Comparison of ENCODE assay signal across 20 cellular contexts in genomic region chr3:105899528-105899927, GRCh38. TPM values are rescaled to one million over a fixed set of nuclear protein-coding genes. Genes with fewer than 3 reads are reported as not detected.
DNase-seq lines count a peak whose midpoint lies in the region; ATAC-seq and TF ChIP-seq lines count a peak whose summit lies in the region.
"Had no signal": no experiment of that assay in that cellular context is flagged by ENCODE, and none has a peak within 500 bp of the region (broad histone marks: within the 10 kb centered on the region; RNA-seq: fewer than 3 reads in every experiment).

No MANE protein-coding gene starts in this region.

- H3K27me3 ChIP-seq in SK-N-SH (ENCODE audit: insufficient read depth) (no peaks in the 10 kb centered on the region), smooth muscle cell (ENCODE audit: low read depth) (no peaks in the 10 kb centered on the region)
- H3K27me3 ChIP-seq: cardiac muscle cell, upper lobe of right lung had no signal

- H3K4me2 ChIP-seq in SK-N-SH = no peak overlapping the region
- H3K4me2 ChIP-seq in smooth muscle cell = peak overlapping the region; percentile 55
- H3K4me2 ChIP-seq: GM23338 had no signal

- peaks cover 6% of the 10 kb centered on the region for H3F3A ChIP-seq in SK-N-SH (replicated peaks; ENCODE audit: insufficient read depth)
- no peaks in the 10 kb centered on the region for H3F3A ChIP-seq in smooth muscle cell (ENCODE audit: low read depth)

- no peak for TF ChIP-seq CTCF in SK-N-SH (IDR thresholded peaks at IDR 0.05)
- no peak for TF ChIP-seq CTCF in fibroblast of villous mesenchyme (IDR thresholded peaks at IDR 0.05; ENCODE audit: insufficient read depth, low read depth, low read length)
- no peak for TF ChIP-seq CTCF in smooth muscle cell (IDR thresholded peaks at IDR 0.05; ENCODE audit: borderline replicate concordance, insufficient read depth, poor library complexity, severe bottlenecking)

- ATAC-seq in SK-N-SH treated with all-trans-retinoic acid at 6 μM for 48 hours = no peak
- ATAC-seq: GM23338; right cardiac atrium; stimulated activated effector memory CD8-positive, alpha-beta T cell treated with anti-CD3 and anti-CD28 coated beads, Interleukin-12 subunit alpha, Interleukin-12 subunit beta, amount 100 ng/mL, for 72 hours; upper lobe of right lung had no signal

- WGBS in SK-N-SH (ENCODE audit: low lambda C conversion rate) = 21% methylated on average over 2 of the region's 2 CpGs
- WGBS in smooth muscle cell (ENCODE audit: low lambda C conversion rate) = 0% methylated on average over 2 of the region's 2 CpGs

- H4K20me1 ChIP-seq in SK-N-SH (ENCODE audit: insufficient read depth) = no peaks in the 10 kb centered on the region
- no peaks in the 10 kb centered on the region for H4K20me1 ChIP-seq in smooth muscle cell (ENCODE audit: low read depth)

- H3K4me1 ChIP-seq in SK-N-SH (ENCODE audit: control insufficient read depth in 1 of 2, insufficient read depth in 2 of 2, low read depth in 1 of 2, low read length in 1 of 2) = no peaks in the 10 kb centered on the region; a peak in 1 of 4 replicates
- H3K4me1 ChIP-seq in smooth muscle cell (ENCODE audit: low read depth) = no peaks in the 10 kb centered on the region
- H3K4me1 ChIP-seq: upper lobe of right lung had no signal

- no peak for TF ChIP-seq EP300 in SK-N-SH (IDR thresholded peaks at IDR 0.05; ENCODE audit: borderline replicate concordance in 1 of 2, low read depth in 1 of 2, low read length in 1 of 2)

- H3K9me3 ChIP-seq in SK-N-SH (no peaks in the 10 kb centered on the region), smooth muscle cell (replicated peaks; ENCODE audit: low read depth) (no peaks in the 10 kb centered on the region)
- H3K9me3 ChIP-seq: upper lobe of right lung had no signal

- H3K4me3 ChIP-seq in SK-N-SH (ENCODE audit: low read depth in 2 of 2, low read length in 1 of 2) = no peak overlapping the region
- no peak overlapping the region for H3K4me3 ChIP-seq in fibroblast of villous mesenchyme (ENCODE audit: low read depth, low read length)
- H3K4me3 ChIP-seq in smooth muscle cell = no peak overlapping the region
- H3K4me3 ChIP-seq: cardiac muscle cell, GM23338, upper lobe of right lung had no signal

- CTCF ChIA-PET in SK-N-SH (lab: Yijun Ruan, JAX) = no interaction called here

- H2AFZ ChIP-seq in SK-N-SH (ENCODE audit: low read depth) (peak overlapping the region; percentile 45; the same call in 1 of the 2 replicates), smooth muscle cell (ENCODE audit: low read depth) (peak overlapping the region; percentile 60)
- H2AFZ ChIP-seq: GM23338 had no signal

- H3K36me3 ChIP-seq in SK-N-SH (replicated peaks in 1 of 2; ENCODE audit: control insufficient read depth in 1 of 2, insufficient read depth in 2 of 2, low read length in 1 of 2) (no peaks in the 10 kb centered on the region), smooth muscle cell (ENCODE audit: low read depth) (no peaks in the 10 kb centered on the region)
- H3K36me3 ChIP-seq: cardiac muscle cell, upper lobe of right lung had no signal

- no peak for TF ChIP-seq RAD21 in SK-N-SH (IDR thresholded peaks at IDR 0.05; ENCODE audit: low read length)

- H3K79me2 ChIP-seq in SK-N-SH (ENCODE audit: insufficient read depth) = no peaks in the 10 kb centered on the region
- H3K79me2 ChIP-seq in smooth muscle cell (ENCODE audit: low read depth) = no peaks in the 10 kb centered on the region

- POLR2A ChIA-PET in SK-N-SH (lab: Yijun Ruan, JAX) = no interaction called here

- H3K9me2 ChIP-seq in SK-N-SH = no peaks in the 10 kb centered on the region

- H3K9ac ChIP-seq in SK-N-SH = no peak overlapping the region
- no peak overlapping the region for H3K9ac ChIP-seq in smooth muscle cell (ENCODE audit: low read depth)

- DNase-seq in SK-N-SH = no peak
- peak; percentile 84 for DNase-seq in amniotic epithelial cell (ENCODE audit: low read depth)
- peak; percentile 84 for DNase-seq in fibroblast of villous mesenchyme (ENCODE audit: low read depth)
- no peak for DNase-seq in smooth muscle cell (lab: John Stamatoyannopoulos, UW; ENCODE audit: unreplicated experiment)
- DNase-seq in NCI-H526 (lab: John Stamatoyannopoulos, UW) = no peak
- DNase-seq in NCI-H82 (lab: John Stamatoyannopoulos, UW) = no peak
- DNase-seq in C1 segment of cervical spinal cord (lab: John Stamatoyannopoulos, UW) = no peak
- DNase-seq: activated CD4-positive, CD25-positive, alpha-beta regulatory T cell; activated naive CD4-positive, alpha-beta T cell treated with anti-CD3 and anti-CD28 coated beads, Interleukin-2, amount 50 U/mL, for 16 hours; KBM-7; NCI-H1436 treated with DMSO at 0.1 percent for 48 hours; NCI-H345; right cardiac atrium; stimulated activated CD4-positive, alpha-beta T cell treated with anti-CD3 and anti-CD28 coated beads, Interleukin-4, amount 100 ng/mL, for 4 hours; T-helper 1 cell; upper lobe of right lung had no signal

- H3K27ac ChIP-seq in SK-N-SH (ENCODE audit: low read depth in 2 of 2, low read length in 1 of 2) (no peak overlapping the region), smooth muscle cell (ENCODE audit: low read depth) (peak overlapping the region; percentile 69)
- H3K27ac ChIP-seq: cardiac muscle cell, upper lobe of right lung had no signal

TF ChIP-seq in SK-N-SH, 30 proteins besides CTCF, POLR2A, EP300 and RAD21:
- TF ChIP-seq ELF1 (IDR thresholded peaks at IDR 0.05) (no peak), FOSL2 (IDR thresholded peaks at IDR 0.05; ENCODE audit: borderline replicate concordance, low read depth) (0 out of 2 replicates have a peak, but pooled peaks have one; percentile 7), FOXM1 (IDR thresholded peaks at IDR 0.05; ENCODE audit: low read depth) (no peak), JUND (IDR thresholded peaks at IDR 0.05) (no peak), MXI1 (IDR thresholded peaks at IDR 0.05; ENCODE audit: low read depth, low read length) (no peak), TCF12 (IDR thresholded peaks at IDR 0.05) (no peak), SMC3 (IDR thresholded peaks at IDR 0.05; ENCODE audit: low read depth, low read length) (no peak)
TF ChIP-seq in SK-N-SH: peak in this region for 1.

TF ChIP-seq in SK-N-SH treated with all-trans-retinoic acid at 6 μM for 48 hours, 23 proteins besides CTCF, POLR2A, EP300 and RAD21 (continues in another document):
- no peak for TF ChIP-seq ZFP3 (CRISPR knock-in tag; IDR thresholded peaks at IDR 0.05)
- TF ChIP-seq, protein P1, sequence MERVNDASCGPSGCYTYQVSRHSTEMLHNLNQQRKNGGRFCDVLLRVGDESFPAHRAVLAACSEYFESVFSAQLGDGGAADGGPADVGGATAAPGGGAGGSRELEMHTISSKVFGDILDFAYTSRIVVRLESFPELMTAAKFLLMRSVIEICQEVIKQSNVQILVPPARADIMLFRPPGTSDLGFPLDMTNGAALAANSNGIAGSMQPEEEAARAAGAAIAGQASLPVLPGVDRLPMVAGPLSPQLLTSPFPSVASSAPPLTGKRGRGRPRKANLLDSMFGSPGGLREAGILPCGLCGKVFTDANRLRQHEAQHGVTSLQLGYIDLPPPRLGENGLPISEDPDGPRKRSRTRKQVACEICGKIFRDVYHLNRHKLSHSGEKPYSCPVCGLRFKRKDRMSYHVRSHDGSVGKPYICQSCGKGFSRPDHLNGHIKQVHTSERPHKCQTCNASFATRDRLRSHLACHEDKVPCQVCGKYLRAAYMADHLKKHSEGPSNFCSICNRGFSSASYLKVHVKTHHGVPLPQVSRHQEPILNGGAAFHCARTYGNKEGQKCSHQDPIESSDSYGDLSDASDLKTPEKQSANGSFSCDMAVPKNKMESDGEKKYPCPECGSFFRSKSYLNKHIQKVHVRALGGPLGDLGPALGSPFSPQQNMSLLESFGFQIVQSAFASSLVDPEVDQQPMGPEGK (CRISPR knock-in tag; IDR thresholded peaks at IDR 0.05; ENCODE audit: borderline replicate concordance) = no peak
- TF ChIP-seq TSHZ2 (CRISPR knock-in tag; IDR thresholded peaks at IDR 0.05) = no peak
- TF ChIP-seq, protein P2, sequence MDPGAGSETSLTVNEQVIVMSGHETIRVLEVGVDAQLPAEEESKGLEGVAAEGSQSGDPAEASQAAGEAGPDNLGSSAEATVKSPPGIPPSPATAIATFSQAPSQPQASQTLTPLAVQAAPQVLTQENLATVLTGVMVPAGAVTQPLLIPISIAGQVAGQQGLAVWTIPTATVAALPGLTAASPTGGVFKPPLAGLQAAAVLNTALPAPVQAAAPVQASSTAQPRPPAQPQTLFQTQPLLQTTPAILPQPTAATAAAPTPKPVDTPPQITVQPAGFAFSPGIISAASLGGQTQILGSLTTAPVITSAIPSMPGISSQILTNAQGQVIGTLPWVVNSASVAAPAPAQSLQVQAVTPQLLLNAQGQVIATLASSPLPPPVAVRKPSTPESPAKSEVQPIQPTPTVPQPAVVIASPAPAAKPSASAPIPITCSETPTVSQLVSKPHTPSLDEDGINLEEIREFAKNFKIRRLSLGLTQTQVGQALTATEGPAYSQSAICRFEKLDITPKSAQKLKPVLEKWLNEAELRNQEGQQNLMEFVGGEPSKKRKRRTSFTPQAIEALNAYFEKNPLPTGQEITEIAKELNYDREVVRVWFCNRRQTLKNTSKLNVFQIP (CRISPR knock-in tag; IDR thresholded peaks at IDR 0.05; ENCODE audit: borderline replicate concordance, low read depth) = no peak
- no peak for TF ChIP-seq ZC3H10 (CRISPR knock-in tag; IDR thresholded peaks at IDR 0.05)

RNA-seq across cellular contexts. Expression of gene CBLB, which starts 30.7 kb away (rescaled TPM):
- polyA plus RNA-seq in SK-N-SH (2012; rRNA removed) (4.4 and 5.1 TPM in 2 replicates), smooth muscle cell (13.9 and 18.3 TPM in 2 replicates)
- polyA plus RNA-seq in SK-N-SH (2012; cell fraction: cytosol; rRNA removed) = 3.5 TPM in 2 replicates
- polyA plus RNA-seq in SK-N-SH (2012; cell fraction: nucleus; rRNA removed) = 13.9 and 16.6 TPM in 2 replicates
- total RNA-seq in fibroblast of villous mesenchyme (39.0 and 40.6 TPM in 2 replicates), smooth muscle cell (38.0 and 38.9 TPM in 2 replicates)

Comparison
In these comparisons a context has a peak if more than half of its experiments do, and no peak if none do; other contexts are left out.
1. DNase-seq: peak in amniotic epithelial cell (single experiment) and fibroblast of villous mesenchyme (single experiment); none in SK-N-SH (single experiment), smooth muscle cell (single experiment), NCI-H526 (0 of 2), NCI-H82 (single experiment) and C1 segment of cervical spinal cord (0 of 14).